In the genomic region with DNA sequence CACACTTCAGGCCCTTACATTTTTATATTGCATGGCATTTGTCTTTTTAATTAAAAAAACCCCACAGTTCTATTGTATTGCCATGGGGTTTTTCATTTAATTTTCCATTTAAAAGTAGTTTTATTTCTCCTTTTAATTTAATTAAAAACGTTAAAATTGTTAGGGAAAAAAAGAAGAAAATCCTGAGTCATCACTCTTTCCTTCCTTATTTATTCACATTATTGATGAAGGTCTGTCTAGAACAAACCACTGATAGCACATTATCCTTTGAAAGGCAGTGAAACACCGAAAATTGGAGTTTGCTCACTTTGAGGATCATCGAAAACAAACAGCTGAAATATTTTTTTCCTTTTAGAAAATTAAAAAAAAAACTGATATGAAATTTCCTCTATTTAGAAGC, we compare ENCODE assay signal across 28 cellular contexts.
"Had no signal": no experiment of that assay in that cellular context is flagged by ENCODE, and none has a peak within 500 bp of the region (broad histone marks: within the 10 kb centered on the region; RNA-seq: fewer than 3 reads in every experiment).

No MANE protein-coding gene starts in this region.

- H3K36me3 ChIP-seq: stomach, suprapubic skin, thoracic aorta, thyroid gland, tibial artery, tibial nerve, transverse colon, upper lobe of left lung, upper lobe of right lung, uterus, vagina had no signal

- DNase-seq: stimulated activated CD4-positive, alpha-beta T cell treated with anti-CD3 and anti-CD28 coated beads, Interleukin-2, amount 100 ng/mL, for 48 hours; stimulated activated CD4-positive, alpha-beta T cell treated with anti-CD3 and anti-CD28 coated beads, Interleukin-4, amount 100 ng/mL, for 1 hour; stimulated activated CD4-positive, alpha-beta T cell treated with anti-CD3 and anti-CD28 coated beads, Interleukin-4, amount 100 ng/mL, for 24 hours; stimulated activated CD4-positive, alpha-beta T cell treated with anti-CD3 and anti-CD28 coated beads, Interleukin-4, amount 100 ng/mL, for 4 hours; stimulated activated CD8-positive, alpha-beta memory T cell treated with anti-CD3 and anti-CD28 coated beads, Interleukin-4, amount 100 ng/mL, for 48 hours; stimulated activated naive B cell treated with anti-CD40 and anti-IgM and Interleukin-4, amounts not matched to agents 10 μg/mL and 1 μg/mL and 100 μg/mL, for 72 hours; stimulated activated naive CD4-positive, alpha-beta T cell; stimulated activated naive CD4-positive, alpha-beta T cell treated with Interleukin-2 at 50 U/mL for 16 hours; stimulated activated naive CD8-positive, alpha-beta T cell treated with anti-CD3 and anti-CD28 coated beads, Interleukin-15, amount 100 ng/mL, for 72 hours; stimulated activated naive CD8-positive, alpha-beta T cell treated with anti-CD3 and anti-CD28 coated beads, Interleukin-15, Interleukin-2, amounts not matched to agents 100 U/mL and 50 U/mL, for 24 hours; stomach; substantia nigra; testis; thyroid gland; tibial artery; transverse colon; trophoblast cell; upper lobe of left lung; upper lobe of right lung; uterus had no signal

- H3K9me3 ChIP-seq: stomach, suprapubic skin, testis, thoracic aorta, thyroid gland, tibial artery, tibial nerve, transverse colon, upper lobe of left lung, upper lobe of right lung, uterus, vagina had no signal

- H3K4me3 ChIP-seq: stomach, suprapubic skin, testis, thoracic aorta, thyroid gland, tibial artery, tibial nerve, transverse colon, upper lobe of left lung, upper lobe of right lung, uterus, vagina had no signal

- H3K4me3 Mint-ChIP-seq: stimulated activated effector memory CD8-positive, alpha-beta T cell treated with anti-CD3 and anti-CD28 coated beads, Interleukin-12 subunit alpha, Interleukin-12 subunit beta, amount 100 ng/mL, for 72 hours; stimulated activated naive B cell treated with anti-CD40 and anti-IgM and Interleukin-4, amounts not matched to agents 10 μg/mL and 1 μg/mL and 100 μg/mL, for 72 hours; stimulated activated naive CD8-positive, alpha-beta T cell treated with anti-CD3 and anti-CD28 coated beads, Interleukin-15, amount 100 ng/mL, for 72 hours; stimulated activated naive CD8-positive, alpha-beta T cell treated with anti-CD3 and anti-CD28 coated beads, Interleukin-15, Interleukin-2, amounts not matched to agents 100 ng/mL and 50 ng/mL, for 24 hours; type B pancreatic cell had no signal

- FAIRE-seq: urothelium cell line had no signal

- H3K4me1 Mint-ChIP-seq: stimulated activated effector memory CD8-positive, alpha-beta T cell treated with anti-CD3 and anti-CD28 coated beads, Interleukin-12 subunit alpha, Interleukin-12 subunit beta, amount 100 ng/mL, for 72 hours; stimulated activated naive B cell treated with anti-CD40 and anti-IgM and Interleukin-4, amounts not matched to agents 10 μg/mL and 1 μg/mL and 100 μg/mL, for 72 hours; stimulated activated naive CD8-positive, alpha-beta T cell treated with anti-CD3 and anti-CD28 coated beads, Interleukin-15, amount 100 ng/mL, for 72 hours had no signal

- H3K36me3 Mint-ChIP-seq: stimulated activated effector memory CD8-positive, alpha-beta T cell treated with anti-CD3 and anti-CD28 coated beads, Interleukin-12 subunit alpha, Interleukin-12 subunit beta, amount 100 ng/mL, for 72 hours; stimulated activated naive B cell treated with anti-CD40 and anti-IgM and Interleukin-4, amounts not matched to agents 10 μg/mL and 1 μg/mL and 100 μg/mL, for 72 hours; type B pancreatic cell had no signal

- ATAC-seq: stimulated activated effector memory CD8-positive, alpha-beta T cell treated with anti-CD3 and anti-CD28 coated beads, Interleukin-12 subunit alpha, Interleukin-12 subunit beta, amount 100 ng/mL, for 72 hours; stimulated activated naive B cell treated with anti-CD40 and anti-IgM and Interleukin-4, amounts not matched to agents 10 μg/mL and 1 μg/mL and 100 μg/mL, for 72 hours; stimulated activated naive CD8-positive, alpha-beta T cell treated with anti-CD3 and anti-CD28 coated beads, Interleukin-15, amount 100 ng/mL, for 72 hours; stimulated activated naive CD8-positive, alpha-beta T cell treated with anti-CD3 and anti-CD28 coated beads, Interleukin-15, Interleukin-2, amounts not matched to agents 100 U/mL and 50 U/mL, for 24 hours; upper lobe of right lung had no signal

- H3K27ac Mint-ChIP-seq: stimulated activated effector memory CD8-positive, alpha-beta T cell treated with anti-CD3 and anti-CD28 coated beads, Interleukin-12 subunit alpha, Interleukin-12 subunit beta, amount 100 ng/mL, for 72 hours; stimulated activated naive B cell treated with anti-CD40 and anti-IgM and Interleukin-4, amounts not matched to agents 10 μg/mL and 1 μg/mL and 100 μg/mL, for 72 hours; stimulated activated naive CD8-positive, alpha-beta T cell treated with anti-CD3 and anti-CD28 coated beads, Interleukin-15, amount 100 ng/mL, for 72 hours; stimulated activated naive CD8-positive, alpha-beta T cell treated with anti-CD3 and anti-CD28 coated beads, Interleukin-15, Interleukin-2, amounts not matched to agents 100 ng/mL and 50 ng/mL, for 24 hours; type B pancreatic cell had no signal

- H3K9me3 Mint-ChIP-seq: stimulated activated naive B cell treated with anti-CD40 and anti-IgM and Interleukin-4, amounts not matched to agents 10 μg/mL and 1 μg/mL and 100 μg/mL, for 72 hours; stimulated activated naive CD8-positive, alpha-beta T cell treated with anti-CD3 and anti-CD28 coated beads, Interleukin-15, Interleukin-2, amounts not matched to agents 100 ng/mL and 50 ng/mL, for 24 hours; type B pancreatic cell had no signal

- H3K27me3 Mint-ChIP-seq: stimulated activated naive B cell treated with anti-CD40 and anti-IgM and Interleukin-4, amounts not matched to agents 10 μg/mL and 1 μg/mL and 100 μg/mL, for 72 hours; stimulated activated naive CD8-positive, alpha-beta T cell treated with anti-CD3 and anti-CD28 coated beads, Interleukin-15, amount 100 ng/mL, for 72 hours; stimulated activated naive CD8-positive, alpha-beta T cell treated with anti-CD3 and anti-CD28 coated beads, Interleukin-15, Interleukin-2, amounts not matched to agents 100 ng/mL and 50 ng/mL, for 24 hours; type B pancreatic cell had no signal

- H3K27me3 ChIP-seq: stomach, suprapubic skin, testis, thyroid gland, tibial artery, tibial nerve, transverse colon, upper lobe of left lung, upper lobe of right lung, uterus, vagina had no signal

- H3K4me1 ChIP-seq: stomach, suprapubic skin, testis, thyroid gland, tibial artery, tibial nerve, transverse colon, upper lobe of left lung, upper lobe of right lung, uterus, vagina had no signal

- H3K27ac ChIP-seq: stomach, suprapubic skin, testis, thoracic aorta, thyroid gland, tibial artery, tibial nerve, transverse colon, upper lobe of left lung, upper lobe of right lung, uterus, vagina had no signal
